8 cellular contexts compared by ENCODE assay signal in genomic region chr19:12140545-12141404, GRCh38. TPM values are rescaled to one million over a fixed set of nuclear protein-coding genes. Genes with fewer than 3 reads are reported as not detected.
DNase-seq lines count a peak whose midpoint lies in the region; ATAC-seq and TF ChIP-seq lines count a peak whose summit lies in the region.

No MANE protein-coding gene starts in this region.

- TF ChIP-seq CTCF in GM12872 (IDR thresholded peaks at IDR 0.05; ENCODE audit: insufficient read depth, low read depth, low read length) = peak; percentile 91

- H3K27ac ChIP-seq in cingulate gyrus (ENCODE audit: low read depth, low read length) = peak overlapping the region; percentile 30

- peak; percentile 25 for DNase-seq in NCI-H460 (ENCODE audit: extremely low read depth, low read depth)
- DNase-seq in activated CD4-positive, alpha-beta T cell treated with anti-CD3 and anti-CD28 coated beads for 4 hours = peak; percentile 80 to 89
- peak; percentile 94 for DNase-seq in left kidney (ENCODE audit: low read depth, low spot score)
- DNase-seq in stimulated activated CD4-positive, alpha-beta T cell treated with anti-CD3 and anti-CD28 coated beads, Interleukin-1b, Interleukin-23, amount 100 ng/mL, for 24 hours (ENCODE audit: low read depth in 4 of 4, low spot score in 1 of 4) = peak; percentile 73 to 79 (median 76)

- ATAC-seq in HG03135 (IDR thresholded peaks at IDR 0.05; ENCODE audit: unreplicated experiment) (peak; percentile 12), HG03342 (IDR thresholded peaks at IDR 0.05; ENCODE audit: unreplicated experiment) (no peak)

RNA-seq across cellular contexts. Expression of gene ZNF20, which starts 0.6 kb away (rescaled TPM):
- 0.75 and 1.7 TPM in 2 replicates for total RNA-seq in NCI-H460 (2014; rRNA removed; shearing (Covaris generic))
- not detected in 2 replicates for polyA plus RNA-seq in NCI-H460 (2014; cell fraction: nucleus; rRNA removed)

RNA-seq across cellular contexts. Expression of gene ZNF625, which starts 15.8 kb away (rescaled TPM):
- total RNA-seq in NCI-H460 (2014; rRNA removed; shearing (Covaris generic)) = not detected in 2 replicates
- polyA plus RNA-seq in NCI-H460 (2014; cell fraction: nucleus; rRNA removed) = not detected in 2 replicates

RNA-seq across cellular contexts. Expression of gene ZNF136, which starts 22.1 kb away (rescaled TPM):
- 3.7 and 3.9 TPM in 2 replicates for total RNA-seq in NCI-H460 (2014; rRNA removed; shearing (Covaris generic))
- 0.79 and 1.3 TPM in 2 replicates for polyA plus RNA-seq in NCI-H460 (2014; cell fraction: nucleus; rRNA removed)

Comparison
In these comparisons a context has a peak if more than half of its experiments do, and no peak if none do; other contexts are left out.
1. DNase-seq: peak in every context shown above with its lines; median percentile 94 in left kidney; 84 in activated CD4-positive, alpha-beta T cell treated with anti-CD3 and anti-CD28 coated beads for 4 hours; 76 in stimulated activated CD4-positive, alpha-beta T cell treated with anti-CD3 and anti-CD28 coated beads, Interleukin-1b, Interleukin-23, amount 100 ng/mL, for 24 hours; 25 in NCI-H460.